8 cellular contexts compared by ENCODE assay signal in genomic region chr12:3034067-3034750, GRCh38. TPM values are rescaled to one million over a fixed set of nuclear protein-coding genes. Genes with fewer than 3 reads are reported as not detected.
DNase-seq lines count a peak whose midpoint lies in the region; TF ChIP-seq lines count a peak whose summit lies in the region.

No MANE protein-coding gene starts in this region.

- no peaks in the 10 kb centered on the region for H3K9me3 ChIP-seq in GM23248 (ENCODE audit: low read depth)

- no peaks in the 10 kb centered on the region for H3K4me1 ChIP-seq in GM23248 (ENCODE audit: insufficient read depth)

- no peaks in the 10 kb centered on the region for H3K36me3 ChIP-seq in GM23248 (ENCODE audit: low read depth)

- no peaks in the 10 kb centered on the region for H3K79me2 ChIP-seq in GM23248 (ENCODE audit: insufficient read depth)

- H2AFZ ChIP-seq in GM23248 = no peak overlapping the region

- H3K9me2 ChIP-seq in GM23248 (ENCODE audit: insufficient read depth) = no peaks in the 10 kb centered on the region

- DNase-seq in D341Med (ENCODE audit: low spot score) = peak; percentile 90
- peak; percentile 80 for DNase-seq in GM23248
- peak; percentile 42 for DNase-seq in NCI-H226
- peak in 2 of 3 experiments; percentile 8 to 14 for DNase-seq in activated CD8-positive, alpha-beta memory T cell treated with anti-CD3 and anti-CD28 coated beads for 48 hours (ENCODE audit: low read depth in 2 of 3, low spot score in 2 of 3)
- peak; percentile 56 to 82 for DNase-seq in foreskin fibroblast
- DNase-seq in occipital lobe (lab: John Stamatoyannopoulos, UW) = peak; percentile 21
- DNase-seq in cortex of kidney (lab: John Stamatoyannopoulos, UW) = no peak
- no peak for DNase-seq in GOT3 (lab: John Stamatoyannopoulos, UW)

- H4K20me1 ChIP-seq in GM23248 (ENCODE audit: insufficient read depth) = no peaks in the 10 kb centered on the region

- no peak overlapping the region for H3K4me3 ChIP-seq in GM23248
- H3K4me3 ChIP-seq in foreskin fibroblast (ENCODE audit: low read depth in 1 of 2, low read length in 2 of 2) = no peak overlapping the region

- no peak overlapping the region for H3K4me2 ChIP-seq in GM23248 (ENCODE audit: unreplicated experiment)

- H3K9ac ChIP-seq in GM23248 = no peak overlapping the region

- WGBS in GM23248 (ENCODE audit: low coverage in 1 of 2, low lambda C conversion rate in 2 of 2, missing lambda C conversion rate in 2 of 2), 2 experiments = 38 to 43% methylated on average over 10 of the region's 10 CpGs

- in situ Hi-C loops in GM23248 (cut with MboI) = loop anchor here (10.0 kb wide), 1 partner anchor 149 kb away; no protein-coding TSS in a partner anchor

- no peaks in the 10 kb centered on the region for H3K27me3 ChIP-seq in GM23248 (replicated peaks; ENCODE audit: insufficient read depth)

- H3F3A ChIP-seq in GM23248 (ENCODE audit: insufficient read depth) = no peaks in the 10 kb centered on the region

- peak; percentile 84 for TF ChIP-seq CTCF in foreskin fibroblast (IDR thresholded peaks at IDR 0.05; ENCODE audit: low read depth, low read length)

- H3K27ac ChIP-seq in GM23248 = no peak overlapping the region

RNA-seq across cellular contexts. Expression of gene TSPAN9, which starts 43.0 kb away (rescaled TPM):
- total RNA-seq in GM23248 (2014; rRNA removed; shearing (Covaris generic)) = 13.3 and 14.4 TPM in 2 replicates
- polyA plus RNA-seq in GM23248 (2016; fragmentation: Nextera tagmentation; extraction: Ambion mirVana) = 8.0 and 9.5 TPM in 2 replicates
- 8.4 TPM for total RNA-seq in occipital lobe

Comparison
In these comparisons a context has a peak if more than half of its experiments do, and no peak if none do; other contexts are left out.
1. DNase-seq: peak in D341Med (single experiment), GM23248 (single experiment), NCI-H226 (single experiment), activated CD8-positive, alpha-beta memory T cell treated with anti-CD3 and anti-CD28 coated beads for 48 hours (2 of 3), foreskin fibroblast (2 of 2) and occipital lobe (single experiment); none in cortex of kidney (single experiment) and GOT3 (single experiment).